Comparison of ENCODE assay signal across 1 cellular context in genomic region chr15:90901799-90902655, GRCh38.
TF ChIP-seq lines count a peak whose summit lies in the region.

No MANE protein-coding gene starts in this region.

TF ChIP-seq in liver, 16 proteins besides CTCF, POLR2A, EP300 and RAD21 (continued from another document):
- TF ChIP-seq EGR1 (IDR thresholded peaks at IDR 0.05; ENCODE audit: low read depth in 2 of 2) = no peak
